ENCODE assay signal across 11 cellular contexts in the genomic region with DNA sequence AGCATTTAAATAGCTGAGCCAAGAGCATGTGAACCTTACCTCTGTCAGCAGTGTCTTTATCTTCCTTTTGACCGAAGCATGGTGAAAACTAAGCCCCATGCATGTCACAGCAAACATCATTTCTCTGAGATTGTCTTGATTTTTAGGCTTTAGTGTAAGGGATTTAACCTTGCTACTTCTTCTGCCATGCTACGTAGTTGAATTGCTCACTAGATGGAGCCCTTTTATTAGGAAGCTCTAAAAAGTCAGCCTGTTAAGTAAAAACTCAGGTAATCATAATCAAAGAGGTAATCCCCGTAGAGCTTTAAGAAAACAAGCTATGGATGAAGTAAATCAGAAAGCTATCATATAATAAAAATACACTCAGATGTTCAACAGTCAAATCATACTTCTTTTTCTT.
DNase-seq lines count a peak whose midpoint lies in the region; ATAC-seq and TF ChIP-seq lines count a peak whose summit lies in the region.
"Had no signal": no experiment of that assay in that cellular context is flagged by ENCODE, and none has a peak within 500 bp of the region (broad histone marks: within the 10 kb centered on the region; RNA-seq: fewer than 3 reads in every experiment).

No MANE protein-coding gene starts in this region.

- ATAC-seq in lower lobe of right lung, result no peak
- ATAC-seq in HG02623 (IDR thresholded peaks at IDR 0.05; ENCODE audit: unreplicated experiment), result no peak
- ATAC-seq in HG03520 (IDR thresholded peaks at IDR 0.05; ENCODE audit: unreplicated experiment), result no peak

- TF ChIP-seq CTCF in LNCaP clone FGC (IDR thresholded peaks at IDR 0.05; ENCODE audit: control insufficient read depth, extremely low read depth, insufficient read depth) (peak; percentile 77), brain (conservative IDR thresholded peaks at IDR 0.05) (peak; percentile 30 to 45), lower lobe of right lung (IDR thresholded peaks at IDR 0.05) (peak; percentile 18), RWPE1 (conservative IDR thresholded peaks at IDR 0.05; ENCODE audit: low read depth) (no peak)

- H3K36me3 Mint-ChIP-seq in brain, result peaks cover 3% of the 10 kb centered on the region

- peaks cover 13% of the 10 kb centered on the region for H3K36me3 ChIP-seq in lower lobe of right lung

- H3K4me1 Mint-ChIP-seq in brain, result no peaks in the 10 kb centered on the region

- POLR2A ChIA-PET in RWPE1 (lab: Yijun Ruan, JAX; ENCODE audit: low non-redundant PET), result no interaction called here

- H3K9me3 Mint-ChIP-seq in brain, result no peaks in the 10 kb centered on the region

- intact Hi-C loops in lower lobe of right lung (cut with DNase I), result no loop called here

- CTCF ChIA-PET in RWPE1 (lab: Yijun Ruan, JAX), result interaction anchor here (0.5 to 1.1 kb wide), 4 partner anchors 20 to 994 kb away, joined by 3 to 6 read pairs (median 4); a partner anchor contains a TSS

- H3K4me3 ChIP-seq in LNCaP clone FGC (ENCODE audit: low read depth, low read length) (no peak overlapping the region), lower lobe of right lung (no peak overlapping the region)
- H3K4me3 ChIP-seq: SK-N-MC, upper lobe of left lung had no signal

- H3K27ac ChIP-seq in lower lobe of right lung (no peak overlapping the region), RWPE1 (no peak overlapping the region)
- H3K27ac ChIP-seq: SK-N-MC, upper lobe of left lung had no signal

- H3K4me3 Mint-ChIP-seq in brain, result no peak overlapping the region

- peak overlapping the region in 1 of 5 experiments; percentile 8 for H3K27ac Mint-ChIP-seq in brain

- H3K4me1 ChIP-seq in lower lobe of right lung, result no peaks in the 10 kb centered on the region
- H3K4me1 ChIP-seq: upper lobe of left lung had no signal

- DNase-seq in DMS53 (lab: John Stamatoyannopoulos, UW) (peak; percentile 71), LNCaP clone FGC (ENCODE audit: low read depth) (peak; percentile 50), lower lobe of right lung (no peak), RWPE1 (ENCODE audit: low spot score) (no peak), amniotic stem cell (lab: John Stamatoyannopoulos, UW) (no peak)
- DNase-seq: activated gamma-delta T cell treated with Interleukin-2 at 50 U/mL for 16 hours, upper lobe of left lung had no signal

- no peaks in the 10 kb centered on the region for H3K9me3 ChIP-seq in lower lobe of right lung
- H3K9me3 ChIP-seq: upper lobe of left lung had no signal

- H3K27me3 ChIP-seq in lower lobe of right lung (ENCODE audit: low read depth), result no peaks in the 10 kb centered on the region
- H3K27me3 ChIP-seq: upper lobe of left lung had no signal

- no peaks in the 10 kb centered on the region for H3K27me3 Mint-ChIP-seq in brain

Comparison
In these comparisons a context has a peak if more than half of its experiments do, and no peak if none do; other contexts are left out.
1. DNase-seq: peak in DMS53 (single experiment) and LNCaP clone FGC (single experiment); none in lower lobe of right lung (single experiment), RWPE1 (single experiment) and amniotic stem cell (single experiment).